ENCODE assay signal across 8 cellular contexts in the genomic region with DNA sequence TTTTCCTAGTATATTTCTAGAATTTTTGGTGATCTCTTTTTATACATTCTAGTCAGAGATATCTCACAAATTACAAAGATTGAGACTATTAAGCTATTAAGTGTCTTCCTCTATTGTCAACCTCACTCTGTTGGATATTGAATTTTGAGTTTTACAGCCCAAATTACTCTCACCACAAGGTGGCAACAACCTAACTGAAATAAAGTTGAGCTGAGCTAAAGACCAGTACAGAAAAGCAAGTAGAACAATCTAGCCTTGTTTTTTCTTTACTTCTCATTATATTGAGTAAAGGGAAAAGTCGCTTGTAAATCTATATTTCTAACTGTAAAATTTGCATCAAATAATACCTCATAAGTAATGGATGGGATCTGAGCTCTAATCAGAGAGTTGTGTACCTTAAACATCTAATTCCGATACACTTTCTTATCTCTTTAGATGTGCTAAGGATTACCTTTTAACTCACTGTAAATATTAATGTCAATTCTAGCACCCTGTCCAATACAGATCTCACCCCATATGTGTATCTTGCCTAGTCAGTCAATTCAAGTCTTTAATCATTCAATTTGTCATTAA. TPM values are rescaled to one million over a fixed set of nuclear protein-coding genes. Genes with fewer than 3 reads are reported as not detected.
DNase-seq lines count a peak whose midpoint lies in the region; ATAC-seq, FAIRE-seq and TF ChIP-seq lines count a peak whose summit lies in the region.

No MANE protein-coding gene starts in this region.

- H3K4me1 ChIP-seq in right cardiac atrium (ENCODE audit: control insufficient read depth, insufficient read depth, low read length), result no peaks in the 10 kb centered on the region

- TF ChIP-seq CTCF in omental fat pad (IDR thresholded peaks at IDR 0.05), result no peak

- FAIRE-seq in endometrium (lab: Jason Lieb, UNC), result peak; percentile 80

- no peak overlapping the region for H3K27ac ChIP-seq in right cardiac atrium (ENCODE audit: low read length)

- DNase-seq in NCI-H2081 (lab: John Stamatoyannopoulos, UW) (peak; percentile 23 to 37), NCI-H2081 treated with DMSO at 0.1 percent for 48 hours (lab: John Stamatoyannopoulos, UW) (no peak), NCI-H69 (lab: John Stamatoyannopoulos, UW) (peak; percentile 15), pons (ENCODE audit: low spot score) (peak; percentile 93), omental fat pad (ENCODE audit: low spot score) (no peak), right cardiac atrium (no peak)

- H3K27me3 ChIP-seq in right cardiac atrium (ENCODE audit: control insufficient read depth, insufficient read depth), result no peaks in the 10 kb centered on the region

- H3K9me3 ChIP-seq in right cardiac atrium (ENCODE audit: control insufficient read depth, low read length), result no peaks in the 10 kb centered on the region

- intact Hi-C loops in right cardiac atrium (cut with DNase I), result no loop called here

- ATAC-seq in omental fat pad (ENCODE audit: low FRiP score) (no peak), HG02884 (IDR thresholded peaks at IDR 0.05; ENCODE audit: unreplicated experiment) (no peak), right cardiac atrium (no peak)

- no peak overlapping the region for H3K4me3 ChIP-seq in right cardiac atrium (ENCODE audit: low read length)

- 59% methylated on average over 2 of the region's 2 CpGs for WGBS in right cardiac atrium

RNA-seq across cellular contexts. Expression of gene COMMD2, which starts 13.6 kb away (rescaled TPM):
- 10 to 100 TPM; 13.1 to 34.8 (median 19.5) TPM for total RNA-seq in omental fat pad
- 10 to 100 TPM; 17.0 to 22.2 (median 19.9) TPM for total RNA-seq in right cardiac atrium
- 7.4 TPM for polyA plus RNA-seq in right cardiac atrium

RNA-seq across cellular contexts. Expression of gene ANKUB1, which starts 26.5 kb away (rescaled TPM):
- total RNA-seq in omental fat pad (not detected), right cardiac atrium (not detected)
- polyA plus RNA-seq in right cardiac atrium, result not detected

RNA-seq across cellular contexts. Expression of gene RNF13, which starts 47.2 kb away (rescaled TPM):
- total RNA-seq in omental fat pad, result 100 to 1,000 TPM in 2 of 4 donors, 10 to 100 TPM in 2; 77.7 to 105 (median 95.9) TPM
- 10 to 100 TPM; 54.8 to 65.7 (median 63.6) TPM for total RNA-seq in right cardiac atrium
- polyA plus RNA-seq in right cardiac atrium, result 36.6 TPM

Comparison
In these comparisons a context has a peak if more than half of its experiments do, and no peak if none do; other contexts are left out.
1. DNase-seq: peak in NCI-H2081 (2 of 2), NCI-H69 (single experiment) and pons (single experiment); none in NCI-H2081 treated with DMSO at 0.1 percent for 48 hours (single experiment), omental fat pad (single experiment) and right cardiac atrium (0 of 3).